In genomic region chr22:46578251-46578823, GRCh38 we compare ENCODE assay signal across 9 cellular contexts. TPM values are rescaled to one million over a fixed set of nuclear protein-coding genes. Genes with fewer than 3 reads are reported as not detected.
DNase-seq lines count a peak whose midpoint lies in the region; ATAC-seq and TF ChIP-seq lines count a peak whose summit lies in the region.
"Had no signal": no experiment of that assay in that cellular context is flagged by ENCODE, and none has a peak within 500 bp of the region (broad histone marks: within the 10 kb centered on the region; RNA-seq: fewer than 3 reads in every experiment).

No MANE protein-coding gene starts in this region.

- H3K9ac ChIP-seq in H9 (ENCODE audit: extremely low read depth, insufficient read length, low read length): no peak overlapping the region
- H3K9ac ChIP-seq in skeletal muscle satellite cell (ENCODE audit: low read depth, low read length): peak overlapping the region; percentile 78

- no peak overlapping the region for H4K5ac ChIP-seq in H9 (ENCODE audit: insufficient read length, low read depth, low read length)

- H3K4me2 ChIP-seq in H9 (ENCODE audit: insufficient read depth, insufficient read length, low read length) (peak overlapping the region; percentile 66), skeletal muscle satellite cell (ENCODE audit: low read length) (peak overlapping the region; percentile 97)

- no peaks in the 10 kb centered on the region for H3K36me3 ChIP-seq in skeletal muscle satellite cell (ENCODE audit: insufficient read depth, low read length)

- no peak overlapping the region for H2AK5ac ChIP-seq in H9 (ENCODE audit: insufficient read length, low read length)

- H2AFZ ChIP-seq in H9 (ENCODE audit: low read length): no peak overlapping the region

- H3K23me2 ChIP-seq in H9 (ENCODE audit: insufficient read length, low read depth, low read length, poor library complexity, severe bottlenecking): peaks cover 8% of the 10 kb centered on the region

- no peak overlapping the region for H3K4ac ChIP-seq in H9 (ENCODE audit: low read depth, low read length)

- H3K27me3 Mint-ChIP-seq in H9 (ENCODE audit: low read depth): peaks cover 30% of the 10 kb centered on the region
- H3K27me3 Mint-ChIP-seq in activated CD8-positive, alpha-beta T cell treated with anti-CD3 and anti-CD28 coated beads, Interleukin-2, amount 10 ng/mL, durations not matched to agents 7 days and 5 days (ENCODE audit: low read depth): no peaks in the 10 kb centered on the region

- CTCF ChIA-PET in activated CD8-positive, alpha-beta T cell treated with anti-CD3 and anti-CD28 coated beads, Interleukin-2, amount 10 ng/mL, durations not matched to agents 7 days and 5 days (lab: Charles Lee): interaction anchor here (1.4 kb wide), 1 partner anchor 15 kb away, joined by 5 read pairs; no protein-coding TSS in a partner anchor

- POLR2A ChIA-PET in activated CD8-positive, alpha-beta T cell treated with anti-CD3 and anti-CD28 coated beads, Interleukin-2, amount 10 ng/mL, durations not matched to agents 7 days and 5 days (lab: Charles Lee): interaction anchor here (0.7 kb wide), 2 partner anchors 15 to 36 kb away, joined by 3 read pairs; no protein-coding TSS in a partner anchor

- no peak overlapping the region for H3K23ac ChIP-seq in H9 (ENCODE audit: insufficient read length, low read depth, low read length)

- H3K36me3 Mint-ChIP-seq in H9 (ENCODE audit: insufficient read depth in 1 of 3, low read depth in 3 of 3): no peaks in the 10 kb centered on the region
- H3K36me3 Mint-ChIP-seq in activated CD8-positive, alpha-beta T cell treated with anti-CD3 and anti-CD28 coated beads, Interleukin-2, amount 10 ng/mL, durations not matched to agents 7 days and 5 days (ENCODE audit: low read depth): peaks cover 2% of the 10 kb centered on the region

- H2BK120ac ChIP-seq in H9 (ENCODE audit: low read depth, low read length, poor library complexity, severe bottlenecking): no peak overlapping the region

- no peaks in the 10 kb centered on the region for H4K20me1 ChIP-seq in H9 (ENCODE audit: control insufficient read depth, insufficient read depth, insufficient read length)

- H3K9me3 ChIP-seq in H9 (ENCODE audit: control insufficient read depth, low read depth, low read length) (no peaks in the 10 kb centered on the region), skeletal muscle satellite cell (replicated peaks; ENCODE audit: low read length) (no peaks in the 10 kb centered on the region)

- ATAC-seq in activated CD8-positive, alpha-beta T cell treated with anti-CD3 and anti-CD28 coated beads, Interleukin-2, amount 10 ng/mL, durations not matched to agents 7 days and 5 days: no peak
- ATAC-seq in left ventricle myocardium superior (no peak), GM19467 (IDR thresholded peaks at IDR 0.05; ENCODE audit: unreplicated experiment) (no peak), HG02885 (IDR thresholded peaks at IDR 0.05; ENCODE audit: poor library complexity, unreplicated experiment) (no peak)

- no peaks in the 10 kb centered on the region; the same call in 1 of the 2 replicates for H3K27me3 ChIP-seq in H9 (ENCODE audit: insufficient read depth, low read length)
- H3K27me3 ChIP-seq in skeletal muscle satellite cell (ENCODE audit: control insufficient read depth, insufficient read depth, low read length): no peaks in the 10 kb centered on the region

- no peak overlapping the region for H2BK15ac ChIP-seq in H9 (ENCODE audit: low read depth, low read length)

- no peaks in the 10 kb centered on the region for H3K4me1 ChIP-seq in H9 (ENCODE audit: insufficient read depth, low read length)
- H3K4me1 ChIP-seq in skeletal muscle satellite cell (ENCODE audit: control insufficient read depth, insufficient read depth, low read length): peaks cover 17% of the 10 kb centered on the region

- no peak overlapping the region for H3K27ac ChIP-seq in H9 (ENCODE audit: insufficient read length, low read depth, low read length)

- WGBS in H9 (ENCODE audit: extremely low coverage, insufficient read length, low lambda C conversion rate): no CpG with 5 or more reads among the region's 9 CpGs

- H4K91ac ChIP-seq in H9 (ENCODE audit: insufficient read length, low read depth, low read length): no peak overlapping the region

- no peaks in the 10 kb centered on the region for H3K79me2 ChIP-seq in H9 (ENCODE audit: insufficient read depth, low read length)

- no peak overlapping the region; a peak in 1 of 7 replicates for H3K27ac Mint-ChIP-seq in H9
- no peak overlapping the region for H3K27ac Mint-ChIP-seq in activated CD8-positive, alpha-beta T cell treated with anti-CD3 and anti-CD28 coated beads, Interleukin-2, amount 10 ng/mL, durations not matched to agents 7 days and 5 days

- no peak overlapping the region for H2BK12ac ChIP-seq in H9 (ENCODE audit: insufficient read length, low read depth, low read length)

- H3K4me3 ChIP-seq in skeletal muscle satellite cell (ENCODE audit: low read length): peak overlapping the region; percentile 82

- no peak overlapping the region for H3K14ac ChIP-seq in H9 (ENCODE audit: insufficient read depth, low read length)

- H3K4me3 Mint-ChIP-seq in H9: peak overlapping the region; percentile 78 to 91
- H3K4me3 Mint-ChIP-seq in activated CD8-positive, alpha-beta T cell treated with anti-CD3 and anti-CD28 coated beads, Interleukin-2, amount 10 ng/mL, durations not matched to agents 7 days and 5 days: peak overlapping the region; percentile 89

- H3K4me1 Mint-ChIP-seq in H9: peaks cover 41 to 57% of the 10 kb centered on the region in 2 experiments
- H3K4me1 Mint-ChIP-seq in activated CD8-positive, alpha-beta T cell treated with anti-CD3 and anti-CD28 coated beads, Interleukin-2, amount 10 ng/mL, durations not matched to agents 7 days and 5 days (ENCODE audit: low read depth): peaks cover 58% of the 10 kb centered on the region

- no peaks in the 10 kb centered on the region for H3K9me3 Mint-ChIP-seq in H9
- H3K9me3 Mint-ChIP-seq in activated CD8-positive, alpha-beta T cell treated with anti-CD3 and anti-CD28 coated beads, Interleukin-2, amount 10 ng/mL, durations not matched to agents 7 days and 5 days (ENCODE audit: insufficient read depth): no peaks in the 10 kb centered on the region

- H3T11ph ChIP-seq in H9 (ENCODE audit: low read length): no peak overlapping the region

- intact Hi-C loops in left ventricle myocardium superior (cut with micrococcal nuclease): no loop called here

- H3K56ac ChIP-seq in H9 (ENCODE audit: insufficient read length, low read depth, low read length): no peak overlapping the region

- DNase-seq in H9 (peak; percentile 26), left ventricle myocardium superior (peak; percentile 32), RPMI8226 (no peak), SHP77 treated with DMSO at 0.1 percent for 48 hours (lab: John Stamatoyannopoulos, UW) (no peak)
- no peak for DNase-seq in activated CD8-positive, alpha-beta T cell treated with anti-CD3 and anti-CD28 coated beads, Interleukin-2, amount 10 ng/mL, durations not matched to agents 7 days and 5 days
- DNase-seq: NCI-H774 had no signal

- H4K8ac ChIP-seq in H9 (replicated peaks; ENCODE audit: insufficient read length, low read depth, low read length): no peak overlapping the region

- H2BK5ac ChIP-seq in H9 (ENCODE audit: insufficient read length, low read length): no peak overlapping the region

- no peak overlapping the region for H3K18ac ChIP-seq in H9 (ENCODE audit: insufficient read length, low read depth, low read length)

- H3K79me1 ChIP-seq in H9 (ENCODE audit: insufficient read depth, low read depth, low read length, poor library complexity, severe bottlenecking): no peaks in the 10 kb centered on the region

- no peak overlapping the region for H2BK20ac ChIP-seq in H9 (ENCODE audit: low read depth, low read length, poor library complexity, severe bottlenecking)

- TF ChIP-seq CTCF in H9 (conservative IDR thresholded peaks at IDR 0.05): no peak

RNA-seq across cellular contexts. Expression of gene CELSR1, which starts 40.9 kb away (rescaled TPM):
- total RNA-seq in H9 (2021): 21.2 and 22.6 TPM in 2 replicates
- under 1 TPM in 1 of 2 experiments, not detected in 1; 0.08 TPM for total RNA-seq in activated CD8-positive, alpha-beta T cell treated with anti-CD3 and anti-CD28 coated beads, Interleukin-2, amount 10 ng/mL, durations not matched to agents 7 days and 5 days
- total RNA-seq in left ventricle myocardium superior: 9.7 TPM
- total RNA-seq in skeletal muscle satellite cell (2012; rRNA removed): under 0.01 and 0.25 TPM in 2 replicates

RNA-seq across cellular contexts. Expression of gene GRAMD4, which starts 41.8 kb away (rescaled TPM):
- total RNA-seq in H9 (2021) (19.8 and 20.4 TPM in 2 replicates), left ventricle myocardium superior (94.0 TPM)
- total RNA-seq in activated CD8-positive, alpha-beta T cell treated with anti-CD3 and anti-CD28 coated beads, Interleukin-2, amount 10 ng/mL, durations not matched to agents 7 days and 5 days: 10 to 100 TPM; 41.2 to 42.1 TPM
- total RNA-seq in skeletal muscle satellite cell (2012; rRNA removed): 9.2 and 9.6 TPM in 2 replicates

Comparison
In these comparisons a context has a peak if more than half of its experiments do, and no peak if none do; other contexts are left out.
1. DNase-seq: peak in H9 (single experiment) and left ventricle myocardium superior (single experiment); none in activated CD8-positive, alpha-beta T cell treated with anti-CD3 and anti-CD28 coated beads, Interleukin-2, amount 10 ng/mL, durations not matched to agents 7 days and 5 days (single experiment), RPMI8226 (single experiment) and SHP77 treated with DMSO at 0.1 percent for 48 hours (single experiment).